ENCODE assay signal across 35 cellular contexts in the genomic region with DNA sequence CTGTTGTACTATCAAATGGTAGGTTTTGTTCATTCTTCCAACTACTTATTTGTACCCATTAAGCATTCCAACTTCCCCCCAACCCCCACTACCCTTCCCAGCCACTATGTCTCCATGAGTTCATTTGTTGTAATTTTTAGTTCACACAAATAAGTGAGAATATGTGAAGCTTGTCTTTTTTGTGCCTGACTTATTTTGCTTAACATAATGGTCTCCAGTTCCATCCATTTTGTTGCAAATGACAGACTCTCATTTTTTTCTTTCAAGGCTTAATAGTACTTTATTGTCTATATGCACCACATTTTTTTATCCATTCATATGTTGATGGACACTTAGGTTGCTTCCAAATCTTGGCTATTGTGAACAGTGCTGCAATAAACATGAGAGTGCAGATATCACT.
"Had no signal": no experiment of that assay in that cellular context is flagged by ENCODE, and none has a peak within 500 bp of the region (broad histone marks: within the 10 kb centered on the region; RNA-seq: fewer than 3 reads in every experiment).

No MANE protein-coding gene starts in this region.

- H3K9me3 ChIP-seq: MG63 had no signal

- H3K4me3 ChIP-seq: MG63 had no signal

- H3K36me3 ChIP-seq: MG63 had no signal

- H3K27ac ChIP-seq: KMS-11 had no signal

- DNase-seq: Karpas-422, Kasumi-1, MG63, MM.1S, MV-4-11, NCI-H1048, NCI-H1092, NCI-H1092 treated with DMSO at 0.1 percent for 48 hours, NCI-H1105, NCI-H1105 treated with DMSO at 0.1 percent for 48 hours, NCI-H1417, NCI-H1417 treated with DMSO at 0.1 percent for 48 hours, NCI-H1436, NCI-H1436 treated with DMSO at 0.1 percent for 48 hours, NCI-H146, NCI-H1694, NCI-H1694 treated with DMSO at 0.1 percent for 48 hours, NCI-H187, NCI-H187 treated with DMSO at 0.1 percent for 48 hours, NCI-H1930, NCI-H2029, NCI-H2029 treated with DMSO at 0.1 percent for 48 hours, NCI-H2081, NCI-H2107, NCI-H2171, NCI-H2171 treated with DMSO at 0.1 percent for 48 hours, NCI-H2227 treated with DMSO at 0.1 percent for 48 hours, NCI-H226, NCI-H345, NCI-H446, NCI-H446 treated with DMSO at 0.1 percent for 48 hours, NCI-H510A, NCI-H510A treated with DMSO at 0.1 percent for 48 hours, NCI-H524 had no signal

- H3K4me2 ChIP-seq: KMS-11 had no signal

- H3K27me3 ChIP-seq: MG63 had no signal
